Comparison of ENCODE assay signal across 12 cellular contexts in genomic region chr7:143013897-143014296, GRCh38. TPM values are rescaled to one million over a fixed set of nuclear protein-coding genes. Genes with fewer than 3 reads are reported as not detected.
DNase-seq lines count a peak whose midpoint lies in the region; ATAC-seq and TF ChIP-seq lines count a peak whose summit lies in the region.
"Had no signal": no experiment of that assay in that cellular context is flagged by ENCODE, and none has a peak within 500 bp of the region (broad histone marks: within the 10 kb centered on the region; RNA-seq: fewer than 3 reads in every experiment).

No MANE protein-coding gene starts in this region.

- no peak for DNase-seq in HCT116 (ENCODE audit: low read depth, low spot score)
- peak; percentile 80 for DNase-seq in astrocyte of the cerebellum (ENCODE audit: low read depth)
- DNase-seq in left ventricle myocardium superior, result no peak
- DNase-seq in suprapubic skin (ENCODE audit: low spot score in 2 of 2), result no peak
- DNase-seq in SW 1271 (lab: John Stamatoyannopoulos, UW), result no peak
- DNase-seq: activated effector memory CD4-positive, alpha-beta T cell treated with anti-CD3 and anti-CD28 coated beads, Interleukin-2, amount 50 U/mL, for 16 hours; endodermal cell; islet precursor cell; NCI-H1105 treated with DMSO at 0.1 percent for 48 hours; OCI-M1 had no signal

- WGBS in suprapubic skin, result 29% methylated on average over 5 of the region's 5 CpGs

- BruUV-seq in HCT116 (replicated peaks; lab: Mats Ljungman, UMichigan), result no TSS peak

- intact Hi-C loops in HCT116 (cut with micrococcal nuclease), result no loop called here
- intact Hi-C loops in left ventricle myocardium superior (cut with micrococcal nuclease), result no loop called here

- no peak overlapping the region for H3K27ac ChIP-seq in HCT116 (ENCODE audit: low read depth, low read length)
- H3K27ac ChIP-seq in suprapubic skin, result peak overlapping the region; percentile 1

- H4K20me1 ChIP-seq in HCT116 (ENCODE audit: insufficient read depth), result no peaks in the 10 kb centered on the region

- H3K27me3 ChIP-seq in HCT116 (ENCODE audit: insufficient read depth, low read length) (no peaks in the 10 kb centered on the region), suprapubic skin (no peaks in the 10 kb centered on the region)

- H3K4me1 ChIP-seq in HCT116 (ENCODE audit: control insufficient read depth in 1 of 2, insufficient read depth in 2 of 2, low read length in 2 of 2), result peaks cover 0 to 6% of the 10 kb centered on the region in 2 experiments; a peak in 1 of 4 replicates
- peaks cover 16% of the 10 kb centered on the region for H3K4me1 ChIP-seq in suprapubic skin

- H3K79me2 ChIP-seq in HCT116 (ENCODE audit: insufficient read depth, low read length), result no peaks in the 10 kb centered on the region

- in situ Hi-C loops in astrocyte of the cerebellum (cut with HindIII; ENCODE audit: low sequenced_read_pairs), result loop anchor here (5.0 kb wide), 1 partner anchor 203 kb away; no protein-coding TSS in a partner anchor

- RAD21 ChIA-PET in HCT116 (lab: Charles Lee; ENCODE audit: low non-redundant PET in 1 of 2, low total read pairs in 2 of 2, uncharacterized antibody in 2 of 2, unreplicated experiment in 2 of 2), result no interaction called here

- CTCF ChIA-PET in HCT116 (lab: Charles Lee), result interaction anchor here (18.9 kb wide), 1 partner anchor 202 kb away, joined by 331 read pairs; no protein-coding TSS in a partner anchor

- TF ChIP-seq CTCF in HCT116 (IDR thresholded peaks at IDR 0.05 in 2 of 3, conservative IDR thresholded peaks at IDR 0.05 in 1 of 3; ENCODE audit: borderline replicate concordance in 1 of 3, insufficient read depth in 1 of 3, low read depth in 2 of 3, low read length in 2 of 3), result no peak
- TF ChIP-seq CTCF in astrocyte of the cerebellum (IDR thresholded peaks at IDR 0.05; ENCODE audit: low read depth, low read length, missing control alignments), result no peak
- no peak for TF ChIP-seq CTCF in suprapubic skin (IDR thresholded peaks at IDR 0.05)

- no peak overlapping the region for H3K4me2 ChIP-seq in HCT116 (ENCODE audit: low read length)

- H3K36me3 ChIP-seq in HCT116 (ENCODE audit: control insufficient read depth in 1 of 2, insufficient read depth in 2 of 2, low read length in 2 of 2) (no peaks in the 10 kb centered on the region), suprapubic skin (no peaks in the 10 kb centered on the region)

- H2AFZ ChIP-seq in HCT116 (ENCODE audit: low read depth, low read length, poor library complexity, severe bottlenecking), result no peak overlapping the region

- no peaks in the 10 kb centered on the region for H3K9me2 ChIP-seq in HCT116 (ENCODE audit: insufficient read depth)

- no peaks in the 10 kb centered on the region for H3K9me3 ChIP-seq in HCT116 (ENCODE audit: control insufficient read depth in 1 of 2, insufficient read depth in 1 of 2, low read depth in 1 of 2, low read length in 2 of 2)
- no peaks in the 10 kb centered on the region for H3K9me3 ChIP-seq in suprapubic skin

- no peak for TF ChIP-seq RAD21 in HCT116 (IDR thresholded peaks at IDR 0.05; ENCODE audit: low read depth)

- TF ChIP-seq EP300 in suprapubic skin (IDR thresholded peaks at IDR 0.05), result no peak

- H3K4me3 ChIP-seq in HCT116 (replicated peaks in 1 of 2; ENCODE audit: low read depth in 1 of 2, low read length in 2 of 2) (no peak overlapping the region), astrocyte of the cerebellum (ENCODE audit: low read depth, low read length) (no peak overlapping the region), suprapubic skin (no peak overlapping the region)

- H3K9ac ChIP-seq in HCT116 (ENCODE audit: low read length), result no peak overlapping the region

- no peak for ATAC-seq in HCT116
- ATAC-seq in left ventricle myocardium superior, result peak; percentile 15
- ATAC-seq in HG02798 (IDR thresholded peaks at IDR 0.05; ENCODE audit: poor library complexity, unreplicated experiment), result no peak
- ATAC-seq in GM21576 (IDR thresholded peaks at IDR 0.05; ENCODE audit: unreplicated experiment), result no peak

- POLR2A ChIA-PET in HCT116 (lab: Charles Lee), result no interaction called here

- TF ChIP-seq POLR2A in HCT116 (IDR thresholded peaks at IDR 0.05; ENCODE audit: borderline replicate concordance, extremely low read depth, insufficient read depth, insufficient read length), result no peak
- TF ChIP-seq POLR2A in suprapubic skin (IDR thresholded peaks at IDR 0.05), result no peak

TF ChIP-seq in HCT116, 20 proteins besides CTCF, POLR2A, EP300 and RAD21:
- TF ChIP-seq FOSL1 (IDR thresholded peaks at IDR 0.05; ENCODE audit: low read depth), result 0 out of 2 replicates have a peak, but pooled peaks have one; percentile 17
- TF ChIP-seq REST (IDR thresholded peaks at IDR 0.05; ENCODE audit: low read depth), result no peak
TF ChIP-seq in HCT116: peak in this region for 1.

RNA-seq across cellular contexts. Expression of gene OR9A2, which starts 13.0 kb away (rescaled TPM):
- total RNA-seq in HCT116 (2021; ENCODE audit: unreplicated experiment) (not detected), left ventricle myocardium superior (not detected), suprapubic skin (under 1 TPM in 1 of 4 donors, not detected in 3; 0.64 TPM)
- not detected in 2 replicates for polyA plus RNA-seq in HCT116 (2012)
- total RNA-seq: endodermal cell had no signal

RNA-seq across cellular contexts. Expression of gene OR6V1, which starts 38.2 kb away (rescaled TPM):
- not detected for total RNA-seq in HCT116 (2021; ENCODE audit: unreplicated experiment)
- polyA plus RNA-seq in HCT116 (2012), result not detected in 2 replicates
- total RNA-seq in left ventricle myocardium superior, result not detected
- total RNA-seq in suprapubic skin, result not detected
- total RNA-seq: endodermal cell had no signal

RNA-seq across cellular contexts. Expression of gene KEL, which starts 51.7 kb away (rescaled TPM):
- total RNA-seq in HCT116 (2021; ENCODE audit: unreplicated experiment) (0.91 TPM), left ventricle myocardium superior (0.27 TPM), suprapubic skin (under 1 TPM in 1 of 4 donors, not detected in 3; 0.32 TPM)
- 0.10 and 0.21 TPM in 2 replicates for polyA plus RNA-seq in HCT116 (2012)
